In genomic region chr2:85994897-85995647, GRCh38 we compare ENCODE assay signal across 18 cellular contexts.
DNase-seq lines count a peak whose midpoint lies in the region; ATAC-seq and TF ChIP-seq lines count a peak whose summit lies in the region.
"Had no signal": no experiment of that assay in that cellular context is flagged by ENCODE, and none has a peak within 500 bp of the region (broad histone marks: within the 10 kb centered on the region; RNA-seq: fewer than 3 reads in every experiment).

No MANE protein-coding gene starts in this region.

- H3K79me2 ChIP-seq in KMS-11 (ENCODE audit: insufficient read depth, low read depth): no peaks in the 10 kb centered on the region

- H3K9ac ChIP-seq in KMS-11: peak overlapping the region; percentile 56; the same call in 1 of the 2 replicates

- H3K36me3 Mint-ChIP-seq in activated CD4-positive, alpha-beta T cell treated with anti-CD3 and anti-CD28 coated beads, Interleukin-2, amount 10 ng/mL, durations not matched to agents 7 days and 5 days (ENCODE audit: low read depth): peaks cover 10% of the 10 kb centered on the region
- H3K36me3 Mint-ChIP-seq in effector memory CD8-positive, alpha-beta T cell (ENCODE audit: insufficient read depth): no peaks in the 10 kb centered on the region

- no peaks in the 10 kb centered on the region for H3K9me3 ChIP-seq in MG63
- H3K9me3 ChIP-seq: ascending aorta, esophagus squamous epithelium, SJCRH30 had no signal

- peak overlapping the region; percentile 90 for H3K4me2 ChIP-seq in KMS-11

- ATAC-seq in effector memory CD8-positive, alpha-beta T cell (replicated peaks): no peak
- no peak for ATAC-seq in foreskin keratinocyte
- ATAC-seq: left colon had no signal

- H3K27ac ChIP-seq in KMS-11 (peak overlapping the region; percentile 91), skin epidermis (peak overlapping the region in 14 of 21 experiments; percentile 3 to 92 (median 69)), foreskin keratinocyte (no peak overlapping the region)
- H3K27ac ChIP-seq: SJCRH30 had no signal

- no peaks in the 10 kb centered on the region for H3K27me3 ChIP-seq in KMS-11 (ENCODE audit: insufficient read depth, low read depth)
- no peaks in the 10 kb centered on the region for H3K27me3 ChIP-seq in MG63
- H3K27me3 ChIP-seq in foreskin keratinocyte: no peaks in the 10 kb centered on the region
- H3K27me3 ChIP-seq: ascending aorta, esophagus squamous epithelium, SJCRH30 had no signal

- H3K36me3 ChIP-seq in KMS-11 (ENCODE audit: insufficient read depth) (no peaks in the 10 kb centered on the region), MG63 (no peaks in the 10 kb centered on the region)
- H3K36me3 ChIP-seq: ascending aorta, esophagus squamous epithelium, SJCRH30 had no signal

- POLR2A ChIA-PET in activated CD4-positive, alpha-beta T cell treated with anti-CD3 and anti-CD28 coated beads, Interleukin-2, amount 10 ng/mL, durations not matched to agents 7 days and 5 days (lab: Charles Lee): no interaction called here

- CTCF ChIA-PET in activated CD4-positive, alpha-beta T cell treated with anti-CD3 and anti-CD28 coated beads, Interleukin-2, amount 10 ng/mL, durations not matched to agents 7 days and 5 days (lab: Charles Lee): interaction anchor here (0.7 to 2.2 kb wide), 8 partner anchors 10 to 117 kb away, joined by 3 to 11 read pairs (median 4); partner anchors contain the start of gene ST3GAL5

- H3K27me3 Mint-ChIP-seq in activated CD4-positive, alpha-beta T cell treated with anti-CD3 and anti-CD28 coated beads, Interleukin-2, amount 10 ng/mL, durations not matched to agents 7 days and 5 days: no peaks in the 10 kb centered on the region
- no peaks in the 10 kb centered on the region for H3K27me3 Mint-ChIP-seq in effector memory CD8-positive, alpha-beta T cell

- H3K4me3 Mint-ChIP-seq in activated CD4-positive, alpha-beta T cell treated with anti-CD3 and anti-CD28 coated beads, Interleukin-2, amount 10 ng/mL, durations not matched to agents 7 days and 5 days: peak overlapping the region; percentile 25
- peak overlapping the region; percentile 27 to 69 for H3K4me3 Mint-ChIP-seq in effector memory CD8-positive, alpha-beta T cell
- H3K4me3 Mint-ChIP-seq: nephron progenitor cell had no signal

- H3K4me3 ChIP-seq in KMS-11 (IDR thresholded peaks at IDR 0.05; ENCODE audit: insufficient read depth, low read depth, low read length) (no peak overlapping the region), skin epidermis (no peak overlapping the region), MG63 (no peak overlapping the region)
- H3K4me3 ChIP-seq: ascending aorta, esophagus squamous epithelium, SJCRH30 had no signal

- peaks cover 72% of the 10 kb centered on the region for H3K4me1 Mint-ChIP-seq in activated CD4-positive, alpha-beta T cell treated with anti-CD3 and anti-CD28 coated beads, Interleukin-2, amount 10 ng/mL, durations not matched to agents 7 days and 5 days
- H3K4me1 Mint-ChIP-seq in effector memory CD8-positive, alpha-beta T cell (ENCODE audit: low read depth in 2 of 2): peaks cover 42 to 44% of the 10 kb centered on the region in 2 donors

- peak overlapping the region; percentile 92 for H3K27ac Mint-ChIP-seq in activated CD4-positive, alpha-beta T cell treated with anti-CD3 and anti-CD28 coated beads, Interleukin-2, amount 10 ng/mL, durations not matched to agents 7 days and 5 days
- peak overlapping the region; percentile 87 to 94 for H3K27ac Mint-ChIP-seq in effector memory CD8-positive, alpha-beta T cell
- H3K27ac Mint-ChIP-seq: nephron progenitor cell had no signal

- H2AFZ ChIP-seq in KMS-11 (ENCODE audit: low read depth): no peak overlapping the region

- no peaks in the 10 kb centered on the region for H4K20me1 ChIP-seq in KMS-11 (ENCODE audit: insufficient read depth)

- peaks cover 2% of the 10 kb centered on the region for H3K9me3 Mint-ChIP-seq in activated CD4-positive, alpha-beta T cell treated with anti-CD3 and anti-CD28 coated beads, Interleukin-2, amount 10 ng/mL, durations not matched to agents 7 days and 5 days
- H3K9me3 Mint-ChIP-seq in effector memory CD8-positive, alpha-beta T cell: no peaks in the 10 kb centered on the region

- TF ChIP-seq CTCF in KMS-11 (conservative IDR thresholded peaks at IDR 0.05; ENCODE audit: low read depth, low read length) (no peak), foreskin keratinocyte (conservative IDR thresholded peaks at IDR 0.05) (no peak)

- DNase-seq in activated CD4-positive, alpha-beta T cell treated with anti-CD3 and anti-CD28 coated beads, Interleukin-2, amount 10 ng/mL, durations not matched to agents 7 days and 5 days: no peak
- no peak for DNase-seq in activated CD4-positive, alpha-beta T cell treated with anti-CD3 and anti-CD28 coated beads, Interleukin-2, amount 50 U/mL, for 1 hour
- no peak for DNase-seq in effector memory CD8-positive, alpha-beta T cell
- DNase-seq in MG63 (no peak), Ammon's horn (ENCODE audit: low spot score) (no peak), foreskin keratinocyte (no peak)
- DNase-seq: activated T-cell treated with anti-CD3 and anti-CD28 coated beads for 4 hours; dermis blood vessel endothelial cell; esophagus squamous epithelium; hippocampal formation; left colon; nephron progenitor cell; retina; SJCRH30; stimulated activated CD4-positive, alpha-beta T cell treated with anti-CD3 and anti-CD28 coated beads, Interleukin-2, amount 100 ng/mL, for 48 hours had no signal

- H3K4me1 ChIP-seq in KMS-11 (ENCODE audit: low read depth, poor library complexity, severe bottlenecking) (peaks cover 99% of the 10 kb centered on the region), foreskin keratinocyte (no peaks in the 10 kb centered on the region)
